ENCODE assay signal across 22 cellular contexts in genomic region chr17:75811174-75811573, GRCh38.
"Had no signal": no experiment of that assay in that cellular context is flagged by ENCODE, and none has a peak within 500 bp of the region (broad histone marks: within the 10 kb centered on the region; RNA-seq: fewer than 3 reads in every experiment).

No MANE protein-coding gene starts in this region.

- H3K27me3 ChIP-seq: esophagus muscularis mucosa, heart right ventricle, sigmoid colon, thyroid gland had no signal

- H3K9me3 ChIP-seq: esophagus muscularis mucosa, heart right ventricle, psoas muscle, sigmoid colon, thyroid gland had no signal

- DNase-seq: dermis blood vessel endothelial cell; effector memory CD4-positive, alpha-beta T cell; foreskin melanocyte; glutamatergic neuron; heart right ventricle; hippocampal formation; islet precursor cell; kidney glomerular epithelial cell; left ventricle myocardium superior; natural killer cell; psoas muscle; sigmoid colon; stimulated activated CD4-positive, alpha-beta T cell treated with anti-CD3 and anti-CD28 coated beads, Interleukin-2, amount 100 ng/mL, for 48 hours; stimulated activated naive CD4-positive, alpha-beta T cell; stimulated activated naive CD8-positive, alpha-beta T cell treated with anti-CD3 and anti-CD28 coated beads, Interleukin-15, amount 100 ng/mL, for 72 hours; thyroid gland; trophoblast cell had no signal

- ATAC-seq: heart right ventricle; left ventricle myocardium superior; natural killer cell; psoas muscle; right cardiac atrium; stimulated activated naive CD8-positive, alpha-beta T cell treated with anti-CD3 and anti-CD28 coated beads, Interleukin-15, amount 100 ng/mL, for 72 hours had no signal

- H3K4me3 ChIP-seq: coronary artery, esophagus muscularis mucosa, heart right ventricle, lung, psoas muscle, sigmoid colon, thyroid gland had no signal

- FAIRE-seq: endothelial cell of umbilical vein had no signal

- H3K27ac ChIP-seq: coronary artery, esophagus muscularis mucosa, psoas muscle, sigmoid colon, thyroid gland had no signal
